Comparison of ENCODE assay signal across 15 cellular contexts in the genomic region with DNA sequence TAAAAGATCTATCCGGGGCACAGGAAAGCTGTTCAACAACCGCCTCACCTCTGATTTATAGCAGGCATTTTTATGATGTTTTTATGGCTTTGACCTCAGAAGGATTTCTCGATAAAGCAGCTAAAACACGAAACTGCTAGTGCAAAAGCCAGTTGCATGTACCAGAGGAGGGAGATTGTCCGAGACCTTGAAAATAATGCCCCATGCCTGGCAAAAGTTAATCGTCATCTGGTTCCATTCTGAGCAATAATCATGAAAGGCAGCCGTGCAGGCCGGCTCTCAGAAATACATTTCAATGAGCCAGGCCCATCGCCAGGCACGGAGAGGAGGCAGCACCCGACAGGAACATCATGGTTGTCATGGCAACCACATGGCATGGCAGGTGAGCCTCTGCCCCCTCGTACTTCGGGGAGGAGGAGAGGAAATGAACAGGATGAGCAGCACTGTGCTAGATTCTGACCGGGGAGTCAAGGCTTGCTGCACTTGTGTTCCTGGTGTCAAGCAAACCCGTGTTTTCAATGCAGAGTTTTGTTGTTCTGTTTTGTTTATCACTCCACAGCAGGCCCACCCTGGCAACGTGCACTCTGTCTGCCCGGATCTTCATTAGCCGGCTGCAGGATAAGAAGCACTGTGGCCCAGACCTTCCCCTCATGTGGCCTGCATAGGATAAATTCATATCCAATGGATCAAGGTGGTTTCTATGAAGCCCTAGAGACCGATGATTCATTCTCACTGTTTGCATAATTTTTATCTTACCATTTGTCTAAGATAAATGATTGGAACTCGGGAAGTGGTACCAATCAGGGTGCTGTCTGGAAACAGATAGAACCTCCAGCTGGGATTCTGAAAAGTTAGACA.
A peak's percentile ranks its signal among the peaks of the same experiment; 100 is the strongest.
DNase-seq lines count a peak whose midpoint lies in the region; TF ChIP-seq lines count a peak whose summit lies in the region.
"Had no signal": no experiment of that assay in that cellular context is flagged by ENCODE, and none has a peak within 500 bp of the region (broad histone marks: within the 10 kb centered on the region; RNA-seq: fewer than 3 reads in every experiment).

No MANE protein-coding gene starts in this region.

- no peaks in the 10 kb centered on the region for H3K4me1 ChIP-seq in testis
- H3K4me1 ChIP-seq: HAP-1 had no signal

- no peaks in the 10 kb centered on the region for H3K9me3 ChIP-seq in testis
- H3K9me3 ChIP-seq: HAP-1 had no signal

- H3K27ac ChIP-seq in testis: no peak overlapping the region
- H3K27ac ChIP-seq: SK-N-MC, WERI-Rb-1 had no signal

- H3K36me3 ChIP-seq in testis (ENCODE audit: low read depth, missing control alignments): no peaks in the 10 kb centered on the region
- H3K36me3 ChIP-seq: HAP-1, WERI-Rb-1 had no signal

- TF ChIP-seq CTCF in testis (IDR thresholded peaks at IDR 0.05): no peak

- no peak for TF ChIP-seq POLR2A in testis (IDR thresholded peaks at IDR 0.05)

- H3K27me3 ChIP-seq in testis: no peaks in the 10 kb centered on the region

- intact Hi-C loops in testis (cut with DNase I; ENCODE audit: low total_unique reads): no loop called here

- DNase-seq in NCI-H1105 (lab: John Stamatoyannopoulos, UW): peak; percentile 97
- peak; percentile 84 for DNase-seq in NCI-H2196 treated with DMSO at 0.1 percent for 48 hours (lab: John Stamatoyannopoulos, UW; ENCODE audit: unreplicated experiment)
- peak in 45 of 58 donors; percentile 7 to 87 (median 51) for DNase-seq in anterior cingulate cortex (lab: John Stamatoyannopoulos, UW)
- DNase-seq in putamen (ENCODE audit: low spot score): peak; percentile 80
- no peak for DNase-seq in activated CD4-positive, alpha-beta T cell treated with anti-CD3 and anti-CD28 coated beads, Interleukin-2, amount 50 U/mL, for 48 hours
- no peak for DNase-seq in cortex of kidney (lab: John Stamatoyannopoulos, UW)
- DNase-seq in testis: no peak
- DNase-seq: activated naive CD4-positive, alpha-beta T cell treated with Interleukin-2 at 50 U/mL for 16 hours; C1 segment of cervical spinal cord; GDM1; naive B cell; stimulated activated CD4-positive, alpha-beta T cell treated with anti-CD3 and anti-CD28 coated beads, Interleukin-4, amount 100 ng/mL, for 24 hours; WERI-Rb-1 had no signal

- 53 to 60% methylated on average over 18 to 20 of the region's 20 CpGs for WGBS in testis, 2 donors

- H3K4me3 ChIP-seq in testis: no peak overlapping the region
- H3K4me3 ChIP-seq: HAP-1, SK-N-MC had no signal

Comparison
In these comparisons a context has a peak if more than half of its experiments do, and no peak if none do; other contexts are left out.
1. DNase-seq: peak in NCI-H1105 (single experiment), NCI-H2196 treated with DMSO at 0.1 percent for 48 hours (single experiment), anterior cingulate cortex (45 of 58) and putamen (single experiment); none in activated CD4-positive, alpha-beta T cell treated with anti-CD3 and anti-CD28 coated beads, Interleukin-2, amount 50 U/mL, for 48 hours (0 of 2), cortex of kidney (single experiment) and testis (single experiment).